In the genomic region with DNA sequence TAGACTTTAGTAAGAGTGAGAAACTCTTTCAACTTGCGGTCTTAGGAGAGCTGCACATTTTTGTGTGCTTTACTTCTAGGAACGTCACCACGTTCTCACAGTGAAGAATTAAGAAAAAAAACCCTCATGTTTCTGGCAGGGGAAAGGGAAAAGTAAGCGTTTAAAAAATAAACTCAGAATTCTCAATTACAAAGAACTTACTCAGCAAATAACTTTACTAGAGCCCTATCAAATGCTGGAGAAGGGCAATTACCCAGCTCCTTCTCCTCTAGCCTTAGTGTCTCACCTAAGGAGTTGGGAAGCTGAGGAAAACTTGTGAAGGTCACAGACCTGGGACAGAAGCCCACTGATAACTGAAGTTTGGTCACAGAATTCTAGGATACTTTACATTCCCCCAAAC, we compare ENCODE assay signal across 10 cellular contexts.
"Had no signal": no experiment of that assay in that cellular context is flagged by ENCODE, and none has a peak within 500 bp of the region (broad histone marks: within the 10 kb centered on the region; RNA-seq: fewer than 3 reads in every experiment).

No MANE protein-coding gene starts in this region.

- H3K36me3 ChIP-seq: HAP-1 had no signal

- H3K4me3 Mint-ChIP-seq: HFFc6, IgD-negative memory B cell had no signal

- H3K9ac ChIP-seq: GM23248, KMS-11 had no signal

- H3K4me2 ChIP-seq: KMS-11 had no signal

- H3K4me3 ChIP-seq: GM23248, HAP-1 had no signal

- H3K27ac Mint-ChIP-seq: HFFc6, IgD-negative memory B cell had no signal

- H2AFZ ChIP-seq: GM23248 had no signal

- H3K9me3 ChIP-seq: HAP-1 had no signal

- DNase-seq: GM23248, H7, HFFc6, Karpas-422, KBM-7 had no signal

- H3K27me3 Mint-ChIP-seq: IgD-negative memory B cell had no signal

- H3K36me3 Mint-ChIP-seq: IgD-negative memory B cell had no signal

- H3K27ac ChIP-seq: GM23248, HL-60, KMS-11 had no signal

- ATAC-seq: HCT116 had no signal

- H3K4me1 Mint-ChIP-seq: IgD-negative memory B cell had no signal
